Comparison of ENCODE assay signal across 2 cellular contexts in genomic region chr18:48552130-48552529, GRCh38.
TF ChIP-seq lines count a peak whose summit lies in the region.

No MANE protein-coding gene starts in this region.

TF ChIP-seq in liver, 16 proteins besides CTCF, POLR2A, EP300 and RAD21:
- TF ChIP-seq JUND (IDR thresholded peaks at IDR 0.05) (peak in 1 of 2 donors; percentile 53), HNF4G (IDR thresholded peaks at IDR 0.05) (peak; percentile 61), SP1 (IDR thresholded peaks at IDR 0.05) (peak; percentile 29), RXRA (IDR thresholded peaks at IDR 0.05) (peak; percentile 67 to 80), YY1 (IDR thresholded peaks at IDR 0.05) (peak; percentile 72), FOXA2 (IDR thresholded peaks at IDR 0.05) (no peak), EGR1 (IDR thresholded peaks at IDR 0.05; ENCODE audit: low read depth in 2 of 2) (no peak), NR2F2 (IDR thresholded peaks at IDR 0.05) (peak; percentile 46), HNF4A (conservative IDR thresholded peaks at IDR 0.05) (peak; percentile 92)

TF ChIP-seq in HepG2, 621 proteins besides CTCF, POLR2A, EP300 and RAD21:
- TF ChIP-seq ZNF414 (CRISPR knock-in tag; IDR thresholded peaks at IDR 0.05): no peak
TF ChIP-seq in HepG2: peak in this region for 0.
